ENCODE assay signal across 9 cellular contexts in genomic region chr17:36463916-36464764, GRCh38. TPM values are rescaled to one million over a fixed set of nuclear protein-coding genes. Genes with fewer than 3 reads are reported as not detected.
A peak's percentile ranks its signal among the peaks of the same experiment; 100 is the strongest.
DNase-seq lines count a peak whose midpoint lies in the region; ATAC-seq and TF ChIP-seq lines count a peak whose summit lies in the region.
"Had no signal": no experiment of that assay in that cellular context is flagged by ENCODE, and none has a peak within 500 bp of the region (broad histone marks: within the 10 kb centered on the region; RNA-seq: fewer than 3 reads in every experiment).

No MANE protein-coding gene starts in this region.

- H3K27ac ChIP-seq in CD4-positive, alpha-beta T cell (ENCODE audit: low read depth, low read length) = no peak overlapping the region
- H3K27ac ChIP-seq: breast epithelium had no signal

- no peaks in the 10 kb centered on the region for H3K36me3 Mint-ChIP-seq in CD4-positive, alpha-beta T cell (ENCODE audit: low read depth)
- no peaks in the 10 kb centered on the region for H3K36me3 Mint-ChIP-seq in activated B cell treated with CpG ODN at 0.5 μM for 24 hours (ENCODE audit: low read depth)
- no peaks in the 10 kb centered on the region for H3K36me3 Mint-ChIP-seq in naive thymus-derived CD8-positive, alpha-beta T cell

- no peaks in the 10 kb centered on the region for H3K9me3 Mint-ChIP-seq in CD4-positive, alpha-beta T cell
- no peaks in the 10 kb centered on the region for H3K9me3 Mint-ChIP-seq in activated B cell treated with CpG ODN at 0.5 μM for 24 hours
- peaks cover 0 to 2% (median 0%) of the 10 kb centered on the region in 9 donors for H3K9me3 Mint-ChIP-seq in naive thymus-derived CD8-positive, alpha-beta T cell

- no peaks in the 10 kb centered on the region for H3K9me3 ChIP-seq in CD4-positive, alpha-beta T cell (ENCODE audit: control insufficient read depth, low read length)
- H3K9me3 ChIP-seq: breast epithelium had no signal

- DNase-seq in CD4-positive, alpha-beta T cell = peak in 6 of 10 experiments; percentile 6 to 31 (median 12)
- DNase-seq in HUDEP-2 (lab: John Stamatoyannopoulos, UW; ENCODE audit: unreplicated experiment in 76 of 76) (peak in 72 of 76 experiments; percentile 32 to 85 (median 73)), activated B cell treated with CpG ODN at 0.5 μM for 24 hours (peak; percentile 30), epithelial cell of esophagus (ENCODE audit: low read depth) (peak; percentile 92), ureter (ENCODE audit: low spot score) (peak; percentile 79), hippocampal formation (lab: John Stamatoyannopoulos, UW) (no peak)
- peak in 6 of 10 donors; percentile 8 to 38 (median 20) for DNase-seq in naive thymus-derived CD8-positive, alpha-beta T cell

- H3K27ac Mint-ChIP-seq in CD4-positive, alpha-beta T cell = no peak overlapping the region
- no peak overlapping the region for H3K27ac Mint-ChIP-seq in activated B cell treated with CpG ODN at 0.5 μM for 24 hours
- H3K27ac Mint-ChIP-seq in naive thymus-derived CD8-positive, alpha-beta T cell = no peak overlapping the region

- intact Hi-C loops in CD4-positive, alpha-beta T cell (cut with DNase I, micrococcal nuclease) = no loop called here
- intact Hi-C loops in activated B cell treated with CpG ODN at 0.5 μM for 24 hours (cut with micrococcal nuclease) = no loop called here

- no peak overlapping the region for H3K4me3 ChIP-seq in epithelial cell of esophagus (ENCODE audit: low read length)
- H3K4me3 ChIP-seq: breast epithelium had no signal

- no peak for TF ChIP-seq CTCF in CD4-positive, alpha-beta T cell (IDR thresholded peaks at IDR 0.05)
- TF ChIP-seq CTCF in activated B cell treated with CpG ODN at 0.5 μM for 24 hours (IDR thresholded peaks at IDR 0.05) = no peak
- TF ChIP-seq CTCF in epithelial cell of esophagus (IDR thresholded peaks at IDR 0.05; ENCODE audit: insufficient read depth, low read depth, low read length, missing control alignments) = peak; percentile 32

- POLR2A ChIA-PET in CD4-positive, alpha-beta T cell (lab: Charles Lee) = no interaction called here
- POLR2A ChIA-PET in activated B cell treated with CpG ODN at 0.5 μM for 24 hours (lab: Charles Lee) = no interaction called here
- POLR2A ChIA-PET in naive thymus-derived CD8-positive, alpha-beta T cell (lab: Charles Lee) = no interaction called here

- peak; percentile 95 for ATAC-seq in CD4-positive, alpha-beta T cell (ENCODE audit: poor library complexity)
- ATAC-seq in activated B cell treated with CpG ODN at 0.5 μM for 24 hours (ENCODE audit: low read depth) = peak; percentile 88
- peak; percentile 60 to 89 for ATAC-seq in naive thymus-derived CD8-positive, alpha-beta T cell
- ATAC-seq in HG03039 (IDR thresholded peaks at IDR 0.05; ENCODE audit: unreplicated experiment) = no peak

- peaks cover 68% of the 10 kb centered on the region for H3K27me3 Mint-ChIP-seq in CD4-positive, alpha-beta T cell
- H3K27me3 Mint-ChIP-seq in activated B cell treated with CpG ODN at 0.5 μM for 24 hours = peaks cover 48% of the 10 kb centered on the region
- H3K27me3 Mint-ChIP-seq in naive thymus-derived CD8-positive, alpha-beta T cell = peaks cover 22 to 80% (median 51%) of the 10 kb centered on the region in 5 donors

- H3K4me1 Mint-ChIP-seq in CD4-positive, alpha-beta T cell (ENCODE audit: low read depth) = no peaks in the 10 kb centered on the region
- no peaks in the 10 kb centered on the region for H3K4me1 Mint-ChIP-seq in activated B cell treated with CpG ODN at 0.5 μM for 24 hours
- H3K4me1 Mint-ChIP-seq in naive thymus-derived CD8-positive, alpha-beta T cell = peaks cover 0 to 1% (median 0%) of the 10 kb centered on the region in 4 donors

- CTCF ChIA-PET in CD4-positive, alpha-beta T cell (lab: Charles Lee) = no interaction called here
- CTCF ChIA-PET in activated B cell treated with CpG ODN at 0.5 μM for 24 hours (lab: Charles Lee) = no interaction called here

- peaks cover 63% of the 10 kb centered on the region for H3K27me3 ChIP-seq in CD4-positive, alpha-beta T cell (ENCODE audit: control insufficient read depth, insufficient read depth, low read length)

- no peak overlapping the region for H3K4me3 Mint-ChIP-seq in CD4-positive, alpha-beta T cell
- no peak overlapping the region for H3K4me3 Mint-ChIP-seq in activated B cell treated with CpG ODN at 0.5 μM for 24 hours
- no peak overlapping the region for H3K4me3 Mint-ChIP-seq in naive thymus-derived CD8-positive, alpha-beta T cell

RNA-seq across cellular contexts. Expression of gene ZNHIT3, which starts 22.3 kb away (rescaled TPM):
- total RNA-seq in CD4-positive, alpha-beta T cell = 10 to 100 TPM; 70.2 to 73.9 TPM
- total RNA-seq in activated B cell treated with CpG ODN at 0.5 μM for 24 hours = 35.5 and 37.0 TPM in 2 replicates
- 10 to 100 TPM; 70.0 to 71.6 TPM for total RNA-seq in naive thymus-derived CD8-positive, alpha-beta T cell
- polyA plus RNA-seq in naive thymus-derived CD8-positive, alpha-beta T cell = 10 to 100 TPM; 89.1 to 98.8 (median 91.2) TPM
- 28.7 TPM for total RNA-seq in ureter

Comparison
In these comparisons a context has a peak if more than half of its experiments do, and no peak if none do; other contexts are left out.
1. DNase-seq: peak in CD4-positive, alpha-beta T cell (6 of 10), HUDEP-2 (72 of 76), activated B cell treated with CpG ODN at 0.5 μM for 24 hours (single experiment), epithelial cell of esophagus (single experiment), naive thymus-derived CD8-positive, alpha-beta T cell (6 of 10) and ureter (single experiment); none in hippocampal formation (0 of 2).